In genomic region chr1:225942574-225942973, GRCh38 we compare ENCODE assay signal across 11 cellular contexts. TPM values are rescaled to one million over a fixed set of nuclear protein-coding genes. Genes with fewer than 3 reads are reported as not detected.
DNase-seq lines count a peak whose midpoint lies in the region; ATAC-seq, FAIRE-seq and TF ChIP-seq lines count a peak whose summit lies in the region.
"Had no signal": no experiment of that assay in that cellular context is flagged by ENCODE, and none has a peak within 500 bp of the region (broad histone marks: within the 10 kb centered on the region; RNA-seq: fewer than 3 reads in every experiment).

No MANE protein-coding gene starts in this region.

- TF ChIP-seq POLR2A in HepG2 (IDR thresholded peaks at IDR 0.05; ENCODE audit: insufficient read depth in 1 of 2, low read depth in 2 of 2, low read length in 2 of 2): no peak

- H3K36me3 ChIP-seq in endodermal cell (ENCODE audit: control insufficient read depth, insufficient read depth, low read length) (peaks cover 32% of the 10 kb centered on the region), HepG2 (replicated peaks in 1 of 2; ENCODE audit: control insufficient read depth in 1 of 2, insufficient read depth in 2 of 2, low read length in 2 of 2) (no peaks in the 10 kb centered on the region), osteoblast (ENCODE audit: insufficient read depth, low read length) (no peaks in the 10 kb centered on the region)

- TF ChIP-seq EP300 in HepG2 (IDR thresholded peaks at IDR 0.05; ENCODE audit: low read depth in 2 of 2, low read length in 2 of 2): no peak
- TF ChIP-seq EP300 in HepG2 (CRISPR knock-in tag; IDR thresholded peaks at IDR 0.05; ENCODE audit: borderline replicate concordance): no peak

- H3K27me3 ChIP-seq in endodermal cell (ENCODE audit: control insufficient read depth, insufficient read depth, low read length, poor library complexity, severe bottlenecking): no peaks in the 10 kb centered on the region
- peaks cover 3 to 20% of the 10 kb centered on the region in 2 experiments; a peak in 4 of 5 replicates for H3K27me3 ChIP-seq in HepG2 (ENCODE audit: control insufficient read depth in 1 of 2, insufficient read depth in 2 of 2, low read length in 2 of 2)
- peaks cover 7% of the 10 kb centered on the region for H3K27me3 ChIP-seq in osteoblast (ENCODE audit: insufficient read depth, low read length)

- H3K9ac ChIP-seq in endodermal cell (ENCODE audit: extremely low read depth, low read length, poor library complexity, severe bottlenecking): peak overlapping the region; percentile 96
- H3K9ac ChIP-seq in HepG2 (ENCODE audit: insufficient read depth, low read depth, low read length): no peak overlapping the region

- H3K79me2 ChIP-seq in HepG2 (ENCODE audit: insufficient read depth, low read length): no peaks in the 10 kb centered on the region
- H3K79me2 ChIP-seq in osteoblast (ENCODE audit: insufficient read depth, low read length): no peaks in the 10 kb centered on the region

- TF ChIP-seq RAD21 in HepG2 (CRISPR knock-in tag; IDR thresholded peaks at IDR 0.05): no peak

- POLR2A ChIA-PET in HepG2 (lab: Yijun Ruan, JAX): no interaction called here

- no peak for TF ChIP-seq CTCF in GM20000 (IDR thresholded peaks at IDR 0.05; ENCODE audit: extremely low read depth, missing control alignments)
- no peak for TF ChIP-seq CTCF in endodermal cell (conservative IDR thresholded peaks at IDR 0.05)
- no peak for TF ChIP-seq CTCF in HepG2 (CRISPR knock-in tag; IDR thresholded peaks at IDR 0.05)
- TF ChIP-seq CTCF in CD14-positive monocyte (IDR thresholded peaks at IDR 0.05): no peak
- no peak for TF ChIP-seq CTCF in osteoblast (IDR thresholded peaks at IDR 0.05; ENCODE audit: extremely low read depth, low read depth, low read length)

- FAIRE-seq in HepG2 (lab: Jason Lieb, UNC): no peak

- H3K4me1 Mint-ChIP-seq in endodermal cell: peaks cover 50% of the 10 kb centered on the region
- peaks cover 8% of the 10 kb centered on the region for H3K4me1 Mint-ChIP-seq in CD14-positive monocyte

- H3K4me1 ChIP-seq in endodermal cell (ENCODE audit: control insufficient read depth, insufficient read depth, low read length) (peaks cover 40% of the 10 kb centered on the region), HepG2 (ENCODE audit: insufficient read depth, low read length) (peaks cover 42% of the 10 kb centered on the region), osteoblast (ENCODE audit: insufficient read depth, low read length) (no peaks in the 10 kb centered on the region)

- H3K27ac Mint-ChIP-seq in endodermal cell: peak overlapping the region; percentile 92
- no peak overlapping the region for H3K27ac Mint-ChIP-seq in CD14-positive monocyte

- H3K36me3 Mint-ChIP-seq in endodermal cell (ENCODE audit: low read depth) (peaks cover 8% of the 10 kb centered on the region), CD14-positive monocyte (no peaks in the 10 kb centered on the region)

- no peak overlapping the region for H2AFZ ChIP-seq in HepG2 (ENCODE audit: low read length)
- H2AFZ ChIP-seq in osteoblast (ENCODE audit: low read length): no peak overlapping the region

- CTCF ChIA-PET in HepG2 (lab: Yijun Ruan, JAX; ENCODE audit: low intra/inter-chr PET ratio, low total read pairs): no interaction called here

- DNase-seq in GM20000 (ENCODE audit: low spot score): peak; percentile 72
- peak; percentile 79 for DNase-seq in endodermal cell
- no peak for DNase-seq in stimulated activated CD4-positive, alpha-beta T cell treated with anti-CD3 and anti-CD28 coated beads, Interleukin-15, amount 100 ng/mL, for 24 hours
- DNase-seq in HepG2 (ENCODE audit: low spot score): no peak
- no peak for DNase-seq in CD14-positive monocyte (ENCODE audit: low spot score)
- no peak for DNase-seq in osteoblast (ENCODE audit: insufficient read length, low spot score, missing footprints)
- DNase-seq: GDM1, NCI-H524 treated with DMSO at 0.1 percent for 48 hours had no signal

- in situ Hi-C loops in HepG2 (cut with HindIII; ENCODE audit: extremely low pct_ligation_motif_present, low pct_unique_long_range_greater_than_20kb): no loop called here

- H4K20me1 ChIP-seq in HepG2 (ENCODE audit: insufficient read depth, low read length) (no peaks in the 10 kb centered on the region), osteoblast (ENCODE audit: insufficient read depth, low read length) (no peaks in the 10 kb centered on the region)

- H3K9me3 Mint-ChIP-seq in endodermal cell (no peaks in the 10 kb centered on the region), CD14-positive monocyte (no peaks in the 10 kb centered on the region)

- no peak overlapping the region for H3K4me2 ChIP-seq in HepG2 (ENCODE audit: low read depth, low read length)
- no peak overlapping the region for H3K4me2 ChIP-seq in osteoblast (ENCODE audit: insufficient read depth, low read length)

- H3K27me3 Mint-ChIP-seq in endodermal cell (ENCODE audit: insufficient read depth) (peaks cover 4% of the 10 kb centered on the region), CD14-positive monocyte (ENCODE audit: low read depth in 3 of 3) (peaks cover 4 to 11% (median 8%) of the 10 kb centered on the region in 3 donors)

- no peak overlapping the region for H3K4me3 ChIP-seq in endodermal cell (ENCODE audit: low read length)
- no peak overlapping the region for H3K4me3 ChIP-seq in HepG2 (replicated peaks in 1 of 3; ENCODE audit: insufficient read depth in 1 of 3, low read depth in 2 of 3, low read length in 3 of 3)
- H3K4me3 ChIP-seq in osteoblast (ENCODE audit: insufficient read depth, low read length): no peak overlapping the region

- intact Hi-C loops in HepG2 (cut with micrococcal nuclease; ENCODE audit: unreplicated experiment): no loop called here
- intact Hi-C loops in CD14-positive monocyte (cut with micrococcal nuclease): no loop called here

- H3K9me3 ChIP-seq in endodermal cell (ENCODE audit: control insufficient read depth, low read length) (no peaks in the 10 kb centered on the region), HepG2 (ENCODE audit: low read length) (no peaks in the 10 kb centered on the region), osteoblast (ENCODE audit: low read depth, low read length) (no peaks in the 10 kb centered on the region)

- H3K4me3 Mint-ChIP-seq in endodermal cell (peak overlapping the region; percentile 69), CD14-positive monocyte (no peak overlapping the region)

- no TSS peak for BruUV-seq in HepG2 (replicated peaks; lab: Mats Ljungman, UMichigan)

- ATAC-seq in GM18519 (IDR thresholded peaks at IDR 0.05; ENCODE audit: low FRiP score, unreplicated experiment) (peak; percentile 75), HG03095 (IDR thresholded peaks at IDR 0.05; ENCODE audit: unreplicated experiment) (peak; percentile 81), HepG2 (no peak)

- WGBS in endodermal cell (ENCODE audit: insufficient coverage in 1 of 2, insufficient read length in 1 of 2), 2 experiments: 63 to 83% methylated on average over 7 of the region's 7 CpGs
- 26% methylated on average over 6 of the region's 7 CpGs for WGBS in HepG2 (ENCODE audit: low lambda C conversion rate)

- no peak overlapping the region for H3K27ac ChIP-seq in endodermal cell (ENCODE audit: low read depth, low read length)
- H3K27ac ChIP-seq in HepG2 (ENCODE audit: extremely low read length, insufficient read depth, low read length): no peak overlapping the region
- no peak overlapping the region for H3K27ac ChIP-seq in osteoblast (ENCODE audit: low read depth, low read length)

RNA-seq across cellular contexts. Expression of gene LEFTY2, which starts 1.6 kb away (rescaled TPM):
- 100 to 1,000 TPM; 272 to 938 TPM for total RNA-seq in endodermal cell
- 318 TPM for polyA plus RNA-seq in endodermal cell (2013, experiment 1 of 2)
- 376 TPM for polyA plus RNA-seq in endodermal cell (2013, experiment 2 of 2)
- total RNA-seq in HepG2 (2016; rRNA removed; fragmentation: Illumina TruSeq; extraction: Trizol): 0.13 and 0.15 TPM in 2 replicates
- not detected in 2 replicates for total RNA-seq in HepG2 (2016; cell fraction: cytosol; rRNA removed; fragmentation: Illumina TruSeq; extraction: Trizol; ENCODE audit: low read depth)
- total RNA-seq in HepG2 (2016; cell fraction: insoluble cytoplasmic fraction; rRNA removed; fragmentation: Illumina TruSeq; extraction: Trizol): 0.11 TPM in 1 of 2 replicates, not detected in the other
- total RNA-seq in HepG2 (2016; cell fraction: membrane; rRNA removed; fragmentation: Illumina TruSeq; extraction: Trizol): not detected in 2 replicates
- total RNA-seq in HepG2 (2016; cell fraction: nucleus; rRNA removed; fragmentation: Illumina TruSeq; extraction: Trizol): 0.28 TPM in 1 of 2 replicates, not detected in the other
- polyA plus RNA-seq in HepG2 (2011; rRNA removed): 0.33 and 0.42 TPM in 2 replicates
- polyA plus RNA-seq in HepG2 (2011; cell fraction: cytosol; rRNA removed): 0.42 and 0.65 TPM in 2 replicates
- 0.16 and 0.28 TPM in 2 replicates for polyA plus RNA-seq in HepG2 (2011; cell fraction: nucleus; rRNA removed)
- polyA plus RNA-seq in HepG2 (2012): 0.29 and 0.47 TPM in 2 replicates
- polyA plus RNA-seq in HepG2 (2016; cell fraction: cytosol; fragmentation: Illumina TruSeq; extraction: Trizol; ENCODE audit: low read depth): not detected in 2 replicates
- polyA plus RNA-seq in HepG2 (2016; cell fraction: insoluble cytoplasmic fraction; fragmentation: Illumina TruSeq; extraction: Trizol; ENCODE audit: low read depth): not detected in 2 replicates
- polyA plus RNA-seq in HepG2 (2016; cell fraction: membrane; fragmentation: Illumina TruSeq; extraction: Trizol; ENCODE audit: low read depth): 0.08 TPM in 1 of 2 replicates, not detected in the other
- polyA plus RNA-seq in HepG2 (2016; cell fraction: nucleus; fragmentation: Illumina TruSeq; extraction: Trizol; ENCODE audit: insufficient read depth, low read depth): not detected in 2 replicates
- 0.28 TPM in 1 of 2 replicates, not detected in the other for polyA minus RNA-seq in HepG2 (2011; rRNA and poly(A)+ RNA removed; ENCODE audit: low replicate concordance)
- not detected in 2 replicates for polyA minus RNA-seq in HepG2 (2011; cell fraction: cytosol; rRNA and poly(A)+ RNA removed)
- not detected in 2 replicates for polyA minus RNA-seq in HepG2 (2011; cell fraction: nucleus; rRNA and poly(A)+ RNA removed)
- polyA plus RNA-seq in CD14-positive monocyte: not detected
- not detected in 2 replicates for total RNA-seq in osteoblast
- total RNA-seq: T-helper 2 cell treated with Interferon-gamma antibody and Interleukin-4, amounts not matched to agents 100 ng/mL and 5 ng/mL, for 36 hours had no signal

RNA-seq across cellular contexts. Expression of gene PYCR2, which starts 18.5 kb away (rescaled TPM):
- total RNA-seq in endodermal cell (100 to 1,000 TPM in 1 of 2 donors, 10 to 100 TPM in 1; 94.5 to 101 TPM), HepG2 (2016; rRNA removed; fragmentation: Illumina TruSeq; extraction: Trizol) (47.8 and 49.5 TPM in 2 replicates), osteoblast (25.9 and 29.0 TPM in 2 replicates)
- 74.6 TPM for polyA plus RNA-seq in endodermal cell (2013, experiment 1 of 2)
- 71.4 TPM for polyA plus RNA-seq in endodermal cell (2013, experiment 2 of 2)
- 8.2 and 9.6 TPM in 2 replicates for total RNA-seq in HepG2 (2016; cell fraction: cytosol; rRNA removed; fragmentation: Illumina TruSeq; extraction: Trizol; ENCODE audit: low read depth)
- total RNA-seq in HepG2 (2016; cell fraction: insoluble cytoplasmic fraction; rRNA removed; fragmentation: Illumina TruSeq; extraction: Trizol): 45.9 and 51.2 TPM in 2 replicates
- 16.1 and 17.9 TPM in 2 replicates for total RNA-seq in HepG2 (2016; cell fraction: membrane; rRNA removed; fragmentation: Illumina TruSeq; extraction: Trizol)
- 31.1 and 42.8 TPM in 2 replicates for total RNA-seq in HepG2 (2016; cell fraction: nucleus; rRNA removed; fragmentation: Illumina TruSeq; extraction: Trizol)
- polyA plus RNA-seq in HepG2 (2011; rRNA removed) (47.2 and 54.2 TPM in 2 replicates), CD14-positive monocyte (10 to 100 TPM; 21.4 to 26.6 TPM)
- 25.8 and 40.7 TPM in 2 replicates for polyA plus RNA-seq in HepG2 (2011; cell fraction: cytosol; rRNA removed)
- polyA plus RNA-seq in HepG2 (2011; cell fraction: nucleus; rRNA removed): 98.0 and 106 TPM in 2 replicates
- polyA plus RNA-seq in HepG2 (2012): 29.7 and 35.8 TPM in 2 replicates
- polyA plus RNA-seq in HepG2 (2016; cell fraction: cytosol; fragmentation: Illumina TruSeq; extraction: Trizol; ENCODE audit: low read depth): 3.9 and 4.7 TPM in 2 replicates
- 51.7 and 55.3 TPM in 2 replicates for polyA plus RNA-seq in HepG2 (2016; cell fraction: insoluble cytoplasmic fraction; fragmentation: Illumina TruSeq; extraction: Trizol; ENCODE audit: low read depth)
- polyA plus RNA-seq in HepG2 (2016; cell fraction: membrane; fragmentation: Illumina TruSeq; extraction: Trizol; ENCODE audit: low read depth): 8.9 and 9.2 TPM in 2 replicates
- 87.0 and 102 TPM in 2 replicates for polyA plus RNA-seq in HepG2 (2016; cell fraction: nucleus; fragmentation: Illumina TruSeq; extraction: Trizol; ENCODE audit: insufficient read depth, low read depth)
- polyA minus RNA-seq in HepG2 (2011; rRNA and poly(A)+ RNA removed; ENCODE audit: low replicate concordance): 56.1 and 62.6 TPM in 2 replicates
- 13.5 and 15.9 TPM in 2 replicates for polyA minus RNA-seq in HepG2 (2011; cell fraction: cytosol; rRNA and poly(A)+ RNA removed)
- polyA minus RNA-seq in HepG2 (2011; cell fraction: nucleus; rRNA and poly(A)+ RNA removed): 14.4 and 15.9 TPM in 2 replicates

RNA-seq across cellular contexts. Expression of gene LEFTY1, which starts 53.6 kb away (rescaled TPM):
- total RNA-seq in endodermal cell: 100 to 1,000 TPM in 1 of 2 donors, 10 to 100 TPM in 1; 76.0 to 660 TPM
- 184 TPM for polyA plus RNA-seq in endodermal cell (2013, experiment 1 of 2)
- 274 TPM for polyA plus RNA-seq in endodermal cell (2013, experiment 2 of 2)
- total RNA-seq in HepG2 (2016; rRNA removed; fragmentation: Illumina TruSeq; extraction: Trizol): 0.29 TPM in 1 of 2 replicates, not detected in the other
- total RNA-seq in HepG2 (2016; cell fraction: cytosol; rRNA removed; fragmentation: Illumina TruSeq; extraction: Trizol; ENCODE audit: low read depth): 0.20 TPM in 1 of 2 replicates, not detected in the other
- 0.18 and 0.50 TPM in 2 replicates for total RNA-seq in HepG2 (2016; cell fraction: insoluble cytoplasmic fraction; rRNA removed; fragmentation: Illumina TruSeq; extraction: Trizol)
- total RNA-seq in HepG2 (2016; cell fraction: membrane; rRNA removed; fragmentation: Illumina TruSeq; extraction: Trizol): 0.09 TPM in 1 of 2 replicates, not detected in the other
- 0.22 and 0.38 TPM in 2 replicates for total RNA-seq in HepG2 (2016; cell fraction: nucleus; rRNA removed; fragmentation: Illumina TruSeq; extraction: Trizol)
- 0.79 and 1.8 TPM in 2 replicates for polyA plus RNA-seq in HepG2 (2011; rRNA removed)
- 1.6 and 1.9 TPM in 2 replicates for polyA plus RNA-seq in HepG2 (2011; cell fraction: cytosol; rRNA removed)
- polyA plus RNA-seq in HepG2 (2011; cell fraction: nucleus; rRNA removed): 0.68 and 0.78 TPM in 2 replicates
- polyA plus RNA-seq in HepG2 (2012): 0.32 and 0.55 TPM in 2 replicates
- not detected in 2 replicates for polyA plus RNA-seq in HepG2 (2016; cell fraction: cytosol; fragmentation: Illumina TruSeq; extraction: Trizol; ENCODE audit: low read depth)
- polyA plus RNA-seq in HepG2 (2016; cell fraction: insoluble cytoplasmic fraction; fragmentation: Illumina TruSeq; extraction: Trizol; ENCODE audit: low read depth): 0.14 TPM in 1 of 2 replicates, not detected in the other
- polyA plus RNA-seq in HepG2 (2016; cell fraction: membrane; fragmentation: Illumina TruSeq; extraction: Trizol; ENCODE audit: low read depth): 0.11 TPM in 1 of 2 replicates, not detected in the other
- polyA plus RNA-seq in HepG2 (2016; cell fraction: nucleus; fragmentation: Illumina TruSeq; extraction: Trizol; ENCODE audit: insufficient read depth, low read depth): 0.28 and 0.51 TPM in 2 replicates
- 0.12 TPM in 1 of 2 replicates, not detected in the other for polyA minus RNA-seq in HepG2 (2011; rRNA and poly(A)+ RNA removed; ENCODE audit: low replicate concordance)
- 0.49 and 0.53 TPM in 2 replicates for polyA minus RNA-seq in HepG2 (2011; cell fraction: cytosol; rRNA and poly(A)+ RNA removed)
- 0.52 and 0.99 TPM in 2 replicates for polyA minus RNA-seq in HepG2 (2011; cell fraction: nucleus; rRNA and poly(A)+ RNA removed)
- not detected for polyA plus RNA-seq in CD14-positive monocyte
- under 0.01 TPM in 1 of 2 replicates, not detected in the other for total RNA-seq in osteoblast
- total RNA-seq: T-helper 2 cell treated with Interferon-gamma antibody and Interleukin-4, amounts not matched to agents 100 ng/mL and 5 ng/mL, for 36 hours had no signal

RNA-seq across cellular contexts. Expression of gene SDE2, which starts 56.6 kb away (rescaled TPM):
- total RNA-seq in endodermal cell (10 to 100 TPM; 19.0 to 21.6 TPM), HepG2 (2016; rRNA removed; fragmentation: Illumina TruSeq; extraction: Trizol) (19.6 and 24.7 TPM in 2 replicates), osteoblast (16.5 and 19.9 TPM in 2 replicates)
- 13.3 TPM for polyA plus RNA-seq in endodermal cell (2013, experiment 1 of 2)
- polyA plus RNA-seq in endodermal cell (2013, experiment 2 of 2): 12.3 TPM
- total RNA-seq in HepG2 (2016; cell fraction: cytosol; rRNA removed; fragmentation: Illumina TruSeq; extraction: Trizol; ENCODE audit: low read depth): 2.0 and 2.4 TPM in 2 replicates
- total RNA-seq in HepG2 (2016; cell fraction: insoluble cytoplasmic fraction; rRNA removed; fragmentation: Illumina TruSeq; extraction: Trizol): 19.8 and 25.8 TPM in 2 replicates
- 5.6 and 6.8 TPM in 2 replicates for total RNA-seq in HepG2 (2016; cell fraction: membrane; rRNA removed; fragmentation: Illumina TruSeq; extraction: Trizol)
- total RNA-seq in HepG2 (2016; cell fraction: nucleus; rRNA removed; fragmentation: Illumina TruSeq; extraction: Trizol): 11.3 and 13.2 TPM in 2 replicates
- polyA plus RNA-seq in HepG2 (2011; rRNA removed) (9.3 and 10.8 TPM in 2 replicates), CD14-positive monocyte (1 to 10 TPM; 6.8 to 8.4 TPM)
- 6.6 and 10.2 TPM in 2 replicates for polyA plus RNA-seq in HepG2 (2011; cell fraction: cytosol; rRNA removed)
- 4.4 and 5.5 TPM in 2 replicates for polyA plus RNA-seq in HepG2 (2011; cell fraction: nucleus; rRNA removed)
- 5.1 and 6.9 TPM in 2 replicates for polyA plus RNA-seq in HepG2 (2012)
- polyA plus RNA-seq in HepG2 (2016; cell fraction: cytosol; fragmentation: Illumina TruSeq; extraction: Trizol; ENCODE audit: low read depth): 0.27 and 0.31 TPM in 2 replicates
- polyA plus RNA-seq in HepG2 (2016; cell fraction: insoluble cytoplasmic fraction; fragmentation: Illumina TruSeq; extraction: Trizol; ENCODE audit: low read depth): 19.9 and 21.1 TPM in 2 replicates
- 1.2 and 1.5 TPM in 2 replicates for polyA plus RNA-seq in HepG2 (2016; cell fraction: membrane; fragmentation: Illumina TruSeq; extraction: Trizol; ENCODE audit: low read depth)
- 13.3 and 14.1 TPM in 2 replicates for polyA plus RNA-seq in HepG2 (2016; cell fraction: nucleus; fragmentation: Illumina TruSeq; extraction: Trizol; ENCODE audit: insufficient read depth, low read depth)
- polyA minus RNA-seq in HepG2 (2011; rRNA and poly(A)+ RNA removed; ENCODE audit: low replicate concordance): 6.0 and 7.8 TPM in 2 replicates
- polyA minus RNA-seq in HepG2 (2011; cell fraction: cytosol; rRNA and poly(A)+ RNA removed): 12.2 and 13.0 TPM in 2 replicates
- polyA minus RNA-seq in HepG2 (2011; cell fraction: nucleus; rRNA and poly(A)+ RNA removed): 14.9 and 16.3 TPM in 2 replicates

Comparison
In these comparisons a context has a peak if more than half of its experiments do, and no peak if none do; other contexts are left out.
1. DNase-seq: peak in GM20000 (single experiment) and endodermal cell (single experiment); none in stimulated activated CD4-positive, alpha-beta T cell treated with anti-CD3 and anti-CD28 coated beads, Interleukin-15, amount 100 ng/mL, for 24 hours (single experiment), HepG2 (single experiment), CD14-positive monocyte (single experiment) and osteoblast (single experiment).
2. RNA of gene LEFTY2, which starts 1.6 kb away (total RNA-seq): 272 to 938 TPM in endodermal cell; 0.11 to 0.28 TPM in HepG2 and not detected in osteoblast; every median in the first group is over 100 times any median in the second.
3. RNA of gene LEFTY1, which starts 53.6 kb away (total RNA-seq): 76.0 to 660 TPM in endodermal cell; 0.09 to 0.50 TPM in HepG2 and under 0.01 TPM in osteoblast; every median in the first group is over 10 times any median in the second.